14 cellular contexts compared by ENCODE assay signal in genomic region chr14:99791476-99792283, GRCh38. TPM values are rescaled to one million over a fixed set of nuclear protein-coding genes. Genes with fewer than 3 reads are reported as not detected.
DNase-seq lines count a peak whose midpoint lies in the region; ATAC-seq, FAIRE-seq and TF ChIP-seq lines count a peak whose summit lies in the region.
"Had no signal": no experiment of that assay in that cellular context is flagged by ENCODE, and none has a peak within 500 bp of the region (broad histone marks: within the 10 kb centered on the region; RNA-seq: fewer than 3 reads in every experiment).

No MANE protein-coding gene starts in this region.

- no peak overlapping the region for H3K9ac ChIP-seq in HepG2 (ENCODE audit: insufficient read depth, low read depth, low read length)

- WGBS in HepG2 (ENCODE audit: low lambda C conversion rate), result 3% methylated on average over 14 of the region's 14 CpGs

- DNase-seq in EH (ENCODE audit: low read depth), result peak; percentile 20
- no peak for DNase-seq in T-cell
- no peak for DNase-seq in HepG2 (ENCODE audit: low spot score)
- DNase-seq in sciatic nerve (ENCODE audit: low spot score), result no peak
- DNase-seq in WERI-Rb-1, result no peak
- DNase-seq in stimulated activated naive CD4-positive, alpha-beta T cell treated with Interleukin-2 at 50 U/mL for 16 hours (lab: John Stamatoyannopoulos, UW), result no peak
- DNase-seq in activated CD4-positive, alpha-beta T cell treated with anti-CD3 and anti-CD28 coated beads, Interleukin-2, amount 10 ng/mL, durations not matched to agents 7 days and 5 days, result no peak
- DNase-seq in activated gamma-delta T cell (lab: John Stamatoyannopoulos, UW), result no peak
- DNase-seq: activated CD8-positive, alpha-beta T cell treated with anti-CD3 and anti-CD28 coated beads, Interleukin-2, amount 10 ng/mL, durations not matched to agents 7 days and 5 days; colonic mucosa; NCI-H446; T1000 had no signal

- no peak overlapping the region for H3K27ac Mint-ChIP-seq in T-cell
- no peak overlapping the region for H3K27ac Mint-ChIP-seq in activated CD4-positive, alpha-beta T cell treated with anti-CD3 and anti-CD28 coated beads, Interleukin-2, amount 10 ng/mL, durations not matched to agents 7 days and 5 days
- H3K27ac Mint-ChIP-seq: activated CD8-positive, alpha-beta T cell treated with anti-CD3 and anti-CD28 coated beads, Interleukin-2, amount 10 ng/mL, durations not matched to agents 7 days and 5 days had no signal

- peak overlapping the region in 2 of 3 donors; percentile 76 to 79 for H3K4me3 Mint-ChIP-seq in T-cell
- no peak overlapping the region for H3K4me3 Mint-ChIP-seq in activated CD4-positive, alpha-beta T cell treated with anti-CD3 and anti-CD28 coated beads, Interleukin-2, amount 10 ng/mL, durations not matched to agents 7 days and 5 days

- no peak overlapping the region for H3K27ac ChIP-seq in HepG2 (ENCODE audit: extremely low read length, insufficient read depth, low read length)
- no peak overlapping the region for H3K27ac ChIP-seq in WERI-Rb-1

- POLR2A ChIA-PET in T-cell (lab: Charles Lee), result interaction anchor here in 1 of 2 donors (0.7 kb wide), 1 partner anchor 182 kb away, joined by 3 read pairs; no protein-coding TSS in a partner anchor
- POLR2A ChIA-PET in HepG2 (lab: Yijun Ruan, JAX), result no interaction called here
- POLR2A ChIA-PET in activated CD4-positive, alpha-beta T cell treated with anti-CD3 and anti-CD28 coated beads, Interleukin-2, amount 10 ng/mL, durations not matched to agents 7 days and 5 days (lab: Charles Lee), result no interaction called here

- peaks cover 15 to 17% of the 10 kb centered on the region in 2 donors for H3K27me3 Mint-ChIP-seq in T-cell
- H3K27me3 Mint-ChIP-seq in activated CD4-positive, alpha-beta T cell treated with anti-CD3 and anti-CD28 coated beads, Interleukin-2, amount 10 ng/mL, durations not matched to agents 7 days and 5 days, result peaks cover 46% of the 10 kb centered on the region

- TF ChIP-seq CTCF in HepG2 (CRISPR knock-in tag; IDR thresholded peaks at IDR 0.05), result no peak
- TF ChIP-seq CTCF in WERI-Rb-1 (IDR thresholded peaks at IDR 0.05; ENCODE audit: low read depth, low read length), result no peak

- H4K20me1 ChIP-seq in HepG2 (ENCODE audit: insufficient read depth, low read length), result no peaks in the 10 kb centered on the region

- ATAC-seq in T-cell (replicated peaks in 1 of 4) (no peak), HepG2 (peak; percentile 67), sciatic nerve (peak; percentile 33)
- ATAC-seq: activated CD8-positive, alpha-beta T cell treated with anti-CD3 and anti-CD28 coated beads, Interleukin-2, amount 10 ng/mL, durations not matched to agents 7 days and 5 days; activated naive CD4-positive, alpha-beta T cell treated with anti-CD3 and anti-CD28 coated beads, Interleukin-2, amount 50 U/mL, for 72 hours had no signal

- no peak for FAIRE-seq in HepG2 (lab: Jason Lieb, UNC)
- FAIRE-seq: RCC 7860 had no signal

- no peak for TF ChIP-seq RAD21 in HepG2 (CRISPR knock-in tag; IDR thresholded peaks at IDR 0.05)

- in situ Hi-C loops in HepG2 (cut with HindIII; ENCODE audit: extremely low pct_ligation_motif_present, low pct_unique_long_range_greater_than_20kb), result no loop called here

- TF ChIP-seq EP300 in HepG2 (IDR thresholded peaks at IDR 0.05; ENCODE audit: low read depth in 2 of 2, low read length in 2 of 2) (no peak), HepG2 (CRISPR knock-in tag; IDR thresholded peaks at IDR 0.05; ENCODE audit: borderline replicate concordance) (no peak)

- H3K4me1 Mint-ChIP-seq in T-cell, result peaks cover 23 to 31% (median 28%) of the 10 kb centered on the region in 3 donors
- H3K4me1 Mint-ChIP-seq in activated CD4-positive, alpha-beta T cell treated with anti-CD3 and anti-CD28 coated beads, Interleukin-2, amount 10 ng/mL, durations not matched to agents 7 days and 5 days, result peaks cover 31% of the 10 kb centered on the region

- H3K4me3 ChIP-seq in HepG2 (replicated peaks in 1 of 3; ENCODE audit: insufficient read depth in 1 of 3, low read depth in 2 of 3, low read length in 3 of 3) (peak overlapping the region in 1 of 3 experiments; percentile 43; a peak in 1 of 6 replicates), WERI-Rb-1 (ENCODE audit: low read depth, low read length) (no peak overlapping the region)

- H3K79me2 ChIP-seq in HepG2 (ENCODE audit: insufficient read depth, low read length), result no peaks in the 10 kb centered on the region

- peaks cover 36% of the 10 kb centered on the region for H3K4me1 ChIP-seq in HepG2 (ENCODE audit: insufficient read depth, low read length)
- H3K4me1 ChIP-seq: colonic mucosa had no signal

- no peaks in the 10 kb centered on the region for H3K36me3 Mint-ChIP-seq in T-cell
- no peaks in the 10 kb centered on the region for H3K36me3 Mint-ChIP-seq in activated CD4-positive, alpha-beta T cell treated with anti-CD3 and anti-CD28 coated beads, Interleukin-2, amount 10 ng/mL, durations not matched to agents 7 days and 5 days (ENCODE audit: low read depth)
- H3K36me3 Mint-ChIP-seq: activated naive CD4-positive, alpha-beta T cell treated with anti-CD3 and anti-CD28 coated beads, Interleukin-2, amount 50 U/mL, for 72 hours had no signal

- no peak for TF ChIP-seq POLR2A in HepG2 (IDR thresholded peaks at IDR 0.05; ENCODE audit: insufficient read depth in 1 of 2, low read depth in 2 of 2, low read length in 2 of 2)

- H3K4me2 ChIP-seq in HepG2 (ENCODE audit: low read depth, low read length), result peak overlapping the region; percentile 64

- H3K27me3 ChIP-seq in HepG2 (ENCODE audit: control insufficient read depth in 1 of 2, insufficient read depth in 2 of 2, low read length in 2 of 2) (peaks cover 2 to 37% of the 10 kb centered on the region in 2 experiments; a peak in 4 of 5 replicates), WERI-Rb-1 (ENCODE audit: insufficient read depth, low read depth, severe bottlenecking) (no peaks in the 10 kb centered on the region)

- CTCF ChIA-PET in T-cell (lab: Charles Lee), result no interaction called here
- CTCF ChIA-PET in HepG2 (lab: Yijun Ruan, JAX; ENCODE audit: low intra/inter-chr PET ratio, low total read pairs), result interaction anchor here (2.4 kb wide), 1 partner anchor 61 kb away, joined by 12 read pairs; no protein-coding TSS in a partner anchor
- CTCF ChIA-PET in activated CD4-positive, alpha-beta T cell treated with anti-CD3 and anti-CD28 coated beads, Interleukin-2, amount 10 ng/mL, durations not matched to agents 7 days and 5 days (lab: Charles Lee), result interaction anchor here (1.0 to 2.2 kb wide), 2 partner anchors 13 to 62 kb away, joined by 3 to 5 read pairs; no protein-coding TSS in a partner anchor

- H3K36me3 ChIP-seq in HepG2 (replicated peaks in 1 of 2; ENCODE audit: control insufficient read depth in 1 of 2, insufficient read depth in 2 of 2, low read length in 2 of 2) (no peaks in the 10 kb centered on the region), WERI-Rb-1 (no peaks in the 10 kb centered on the region; the same call in 1 of the 2 replicates)
- H3K36me3 ChIP-seq: colonic mucosa had no signal

- intact Hi-C loops in HepG2 (cut with micrococcal nuclease; ENCODE audit: unreplicated experiment), result loop anchor here (1.0 kb wide), 1 partner anchor 61 kb away; no protein-coding TSS in a partner anchor
- intact Hi-C loops in sciatic nerve (cut with DNase I), result no loop called here

- BruUV-seq in HepG2 (replicated peaks; lab: Mats Ljungman, UMichigan), result no TSS peak

- peak overlapping the region; percentile 30 for H2AFZ ChIP-seq in HepG2 (ENCODE audit: low read length)

- H3K9me3 ChIP-seq in HepG2 (ENCODE audit: low read length) (no peaks in the 10 kb centered on the region), WERI-Rb-1 (ENCODE audit: severe bottlenecking) (no peaks in the 10 kb centered on the region)
- H3K9me3 ChIP-seq: colonic mucosa had no signal

- no peaks in the 10 kb centered on the region for H3K9me3 Mint-ChIP-seq in T-cell
- H3K9me3 Mint-ChIP-seq in activated CD4-positive, alpha-beta T cell treated with anti-CD3 and anti-CD28 coated beads, Interleukin-2, amount 10 ng/mL, durations not matched to agents 7 days and 5 days, result no peaks in the 10 kb centered on the region
- H3K9me3 Mint-ChIP-seq: activated naive CD4-positive, alpha-beta T cell treated with anti-CD3 and anti-CD28 coated beads, Interleukin-2, amount 50 U/mL, for 72 hours had no signal

TF ChIP-seq in HepG2, 621 proteins besides CTCF, POLR2A, EP300 and RAD21 (continues in another document):
- TF ChIP-seq CBFB (CRISPR knock-in tag; IDR thresholded peaks at IDR 0.05), result no peak

RNA-seq across cellular contexts. Expression of gene EML1, which starts 1.5 kb away (rescaled TPM):
- total RNA-seq in T-cell (1 to 10 TPM in 1 of 5 donors, under 1 TPM in 2, not detected in 2; 0.53 to 1.4 (median 0.60) TPM), HepG2 (2016; rRNA removed; fragmentation: Illumina TruSeq; extraction: Trizol) (1.3 and 1.7 TPM in 2 replicates), sciatic nerve (59.0 TPM)
- 2.3 and 2.6 TPM in 2 replicates for total RNA-seq in HepG2 (2016; cell fraction: cytosol; rRNA removed; fragmentation: Illumina TruSeq; extraction: Trizol; ENCODE audit: low read depth)
- 1.7 TPM in 2 replicates for total RNA-seq in HepG2 (2016; cell fraction: insoluble cytoplasmic fraction; rRNA removed; fragmentation: Illumina TruSeq; extraction: Trizol)
- 1.5 and 1.9 TPM in 2 replicates for total RNA-seq in HepG2 (2016; cell fraction: membrane; rRNA removed; fragmentation: Illumina TruSeq; extraction: Trizol)
- total RNA-seq in HepG2 (2016; cell fraction: nucleus; rRNA removed; fragmentation: Illumina TruSeq; extraction: Trizol), result 1.7 and 2.5 TPM in 2 replicates
- 0.25 and 0.59 TPM in 2 replicates for polyA plus RNA-seq in HepG2 (2011; rRNA removed)
- 0.18 and 0.24 TPM in 2 replicates for polyA plus RNA-seq in HepG2 (2011; cell fraction: cytosol; rRNA removed)
- polyA plus RNA-seq in HepG2 (2011; cell fraction: nucleus; rRNA removed), result 0.43 and 0.68 TPM in 2 replicates
- 0.44 and 0.72 TPM in 2 replicates for polyA plus RNA-seq in HepG2 (2012)
- 1.4 and 2.2 TPM in 2 replicates for polyA plus RNA-seq in HepG2 (2016; cell fraction: cytosol; fragmentation: Illumina TruSeq; extraction: Trizol; ENCODE audit: low read depth)
- polyA plus RNA-seq in HepG2 (2016; cell fraction: insoluble cytoplasmic fraction; fragmentation: Illumina TruSeq; extraction: Trizol; ENCODE audit: low read depth), result 1.0 and 1.2 TPM in 2 replicates
- polyA plus RNA-seq in HepG2 (2016; cell fraction: membrane; fragmentation: Illumina TruSeq; extraction: Trizol; ENCODE audit: low read depth), result 1.9 and 2.0 TPM in 2 replicates
- 1.3 and 1.7 TPM in 2 replicates for polyA plus RNA-seq in HepG2 (2016; cell fraction: nucleus; fragmentation: Illumina TruSeq; extraction: Trizol; ENCODE audit: insufficient read depth, low read depth)
- polyA minus RNA-seq in HepG2 (2011; rRNA and poly(A)+ RNA removed; ENCODE audit: low replicate concordance), result 1.0 and 40.3 TPM in 2 replicates
- 0.44 and 0.49 TPM in 2 replicates for polyA minus RNA-seq in HepG2 (2011; cell fraction: cytosol; rRNA and poly(A)+ RNA removed)
- polyA minus RNA-seq in HepG2 (2011; cell fraction: nucleus; rRNA and poly(A)+ RNA removed), result 0.90 and 1.6 TPM in 2 replicates
- total RNA-seq in activated CD4-positive, alpha-beta T cell treated with anti-CD3 and anti-CD28 coated beads, Interleukin-2, amount 10 ng/mL, durations not matched to agents 7 days and 5 days, result under 1 TPM in 1 of 2 experiments, not detected in 1; 0.12 TPM
- total RNA-seq: activated CD8-positive, alpha-beta T cell treated with anti-CD3 and anti-CD28 coated beads, Interleukin-2, amount 10 ng/mL, durations not matched to agents 7 days and 5 days had no signal

Comparison
In these comparisons a context has a peak if more than half of its experiments do, and no peak if none do; other contexts are left out.
1. ATAC-seq: peak in HepG2 (single experiment) and sciatic nerve (single experiment); none in T-cell (0 of 4).
2. RNA of gene EML1, which starts 1.5 kb away (total RNA-seq): 59.0 TPM in sciatic nerve (single experiment); 1.3 to 2.6 TPM in HepG2, 0.53 to 1.4 TPM in T-cell and 0.12 TPM in activated CD4-positive, alpha-beta T cell treated with anti-CD3 and anti-CD28 coated beads, Interleukin-2, amount 10 ng/mL, durations not matched to agents 7 days and 5 days; every median in the first group is over 10 times any median in the second.
3. CTCF ChIA-PET loops: an anchor here in HepG2 (2.4 kb wide) and activated CD4-positive, alpha-beta T cell treated with anti-CD3 and anti-CD28 coated beads, Interleukin-2, amount 10 ng/mL, durations not matched to agents 7 days and 5 days (1.0 to 2.2 kb wide); none called in T-cell.